Comparison of ENCODE assay signal across 1 cellular context in genomic region chr10:97682042-97682441, GRCh38.
TF ChIP-seq lines count a peak whose summit lies in the region.

No MANE protein-coding gene starts in this region.

TF ChIP-seq in HepG2, 621 proteins besides CTCF, POLR2A, EP300 and RAD21 (continued from another document and continues in another):
- TF ChIP-seq ZEB1 (IDR thresholded peaks at IDR 0.05; ENCODE audit: insufficient replicate concordance, low read depth) (peak; percentile 25), CENPBD1 (CRISPR knock-in tag; IDR thresholded peaks at IDR 0.05; ENCODE audit: borderline replicate concordance, low read depth) (no peak), NCOR1 (IDR thresholded peaks at IDR 0.05; ENCODE audit: borderline replicate concordance, low read length) (peak; percentile 54; the same call in 1 of the 2 replicates), HNF4G (IDR thresholded peaks at IDR 0.05; ENCODE audit: borderline replicate concordance, low read depth, low read length) (peak; percentile 63), HNF4G (CRISPR knock-in tag; IDR thresholded peaks at IDR 0.05; ENCODE audit: borderline replicate concordance, low read depth) (no peak; the same call in 1 of the 2 replicates), ZNF276 (CRISPR knock-in tag; IDR thresholded peaks at IDR 0.05; ENCODE audit: low read depth) (no peak), ZBTB26 (CRISPR knock-in tag; IDR thresholded peaks at IDR 0.05; ENCODE audit: borderline replicate concordance) (no peak), ZNF737 (CRISPR knock-in tag; IDR thresholded peaks at IDR 0.05; ENCODE audit: borderline replicate concordance) (no peak), ZNF431 (CRISPR knock-in tag; IDR thresholded peaks at IDR 0.05; ENCODE audit: borderline replicate concordance, low read depth) (peak; percentile 29; the same call in 1 of the 2 replicates), TEAD3 (CRISPR knock-in tag; optimal IDR thresholded peaks at IDR 0.05; ENCODE audit: borderline replicate concordance) (peak; percentile 41), ZNF646 (CRISPR knock-in tag; IDR thresholded peaks at IDR 0.05) (no peak), ZNF768 (CRISPR knock-in tag; IDR thresholded peaks at IDR 0.05) (peak; percentile 83; the same call in 1 of the 2 replicates), ZFY (CRISPR knock-in tag; IDR thresholded peaks at IDR 0.05) (peak; percentile 43; the same call in 1 of the 2 replicates), ZNF414 (CRISPR knock-in tag; IDR thresholded peaks at IDR 0.05) (no peak), RARA (CRISPR knock-in tag; IDR thresholded peaks at IDR 0.05) (peak; percentile 29; the same call in 1 of the 2 replicates), ZNF83 (CRISPR knock-in tag; IDR thresholded peaks at IDR 0.05; ENCODE audit: borderline replicate concordance) (no peak), ZBTB3 (CRISPR knock-in tag; IDR thresholded peaks at IDR 0.05; ENCODE audit: borderline replicate concordance, low read depth) (no peak), SP4 (CRISPR knock-in tag; IDR thresholded peaks at IDR 0.05) (no peak), RBM22 (optimal IDR thresholded peaks at IDR 0.05; ENCODE audit: low read length) (peak; percentile 37), GRHL1 (CRISPR knock-in tag; conservative IDR thresholded peaks at IDR 0.05) (no peak), BORCS8-MEF2B (CRISPR knock-in tag; IDR thresholded peaks at IDR 0.05) (no peak), HNF4A (CRISPR knock-in tag; IDR thresholded peaks at IDR 0.05) (peak; percentile 80), BRCA1 (CRISPR knock-in tag; IDR thresholded peaks at IDR 0.05) (no peak), RBAK (CRISPR knock-in tag; IDR thresholded peaks at IDR 0.05) (no peak), FOSL2 (CRISPR knock-in tag; IDR thresholded peaks at IDR 0.05) (peak; percentile 33; the same call in 1 of the 2 replicates), ZFX (CRISPR knock-in tag; IDR thresholded peaks at IDR 0.05; ENCODE audit: low read depth) (peak; percentile 43; the same call in 1 of the 2 replicates), ZNF703 (CRISPR knock-in tag; IDR thresholded peaks at IDR 0.05; ENCODE audit: borderline replicate concordance) (no peak), ATF2 (CRISPR knock-in tag; IDR thresholded peaks at IDR 0.05) (no peak), SNAPC4 (CRISPR knock-in tag; IDR thresholded peaks at IDR 0.05) (no peak), ZFP91 (CRISPR knock-in tag; IDR thresholded peaks at IDR 0.05; ENCODE audit: borderline replicate concordance) (no peak)
